Comparison of ENCODE assay signal across 9 cellular contexts in the genomic region with DNA sequence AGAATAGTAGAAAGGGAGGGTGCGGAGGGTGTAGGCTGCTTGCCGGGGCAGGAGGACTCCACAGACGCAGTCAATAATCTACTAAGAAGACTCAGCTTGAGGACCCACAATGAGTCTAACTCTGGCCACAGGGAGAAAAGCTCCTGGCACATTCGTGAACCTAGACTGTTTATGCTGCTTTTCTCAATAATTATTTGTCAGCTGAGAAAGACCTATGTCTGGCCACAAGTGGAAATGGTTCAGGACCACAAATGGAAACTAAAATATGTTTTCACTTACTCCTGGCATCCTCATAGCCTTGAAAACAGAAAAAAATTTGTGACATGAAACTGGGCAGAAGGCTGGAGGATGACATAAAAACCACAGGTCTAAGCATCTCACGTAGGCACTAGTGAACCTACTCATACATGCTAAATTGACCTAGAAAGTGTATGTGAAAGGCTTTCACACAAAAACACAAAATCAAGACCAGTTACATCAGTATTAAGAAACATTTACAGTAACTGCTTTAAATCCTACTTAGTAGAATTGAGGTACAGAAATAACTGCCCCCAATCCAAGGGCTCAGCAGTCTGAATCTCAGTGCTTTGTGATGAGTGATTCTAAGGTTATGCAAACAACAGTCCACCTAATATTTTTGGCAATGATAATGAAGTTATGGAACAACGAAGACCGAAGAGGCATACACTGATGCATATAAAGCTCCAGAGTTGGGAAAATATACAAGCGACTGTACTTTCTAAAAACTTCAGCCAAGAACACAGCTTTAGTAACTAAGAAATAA.
DNase-seq lines count a peak whose midpoint lies in the region; ATAC-seq and TF ChIP-seq lines count a peak whose summit lies in the region.
"Had no signal": no experiment of that assay in that cellular context is flagged by ENCODE, and none has a peak within 500 bp of the region (broad histone marks: within the 10 kb centered on the region; RNA-seq: fewer than 3 reads in every experiment).

No MANE protein-coding gene starts in this region.

- intact Hi-C loops in activated T-helper 2 cell treated with anti-CD3 and anti-CD28 coated beads, Interferon-gamma antibody, Interleukin-2, Interleukin-4, amounts not matched to agents 10 μg/mL and 5 μg/mL and 100 μg/mL, durations not matched to agents 14 hours and 24 hours and 36 hours (cut with micrococcal nuclease) = loop anchor here (1.0 kb wide), 7 partner anchors 19 to 83 kb away; no protein-coding TSS in a partner anchor
- intact Hi-C loops in psoas muscle (cut with DNase I) (loop anchor here in 1 of 2 donors (5.0 kb wide), 1 partner anchor 50 kb away; no protein-coding TSS in a partner anchor), dorsolateral prefrontal cortex (cut with DNase I) (no loop called here)

- H3K27me3 ChIP-seq in psoas muscle (ENCODE audit: insufficient read depth in 3 of 3, low read length in 2 of 3) (no peaks in the 10 kb centered on the region), dorsolateral prefrontal cortex (no peaks in the 10 kb centered on the region)

- H3K27ac Mint-ChIP-seq in activated T-helper 2 cell treated with anti-CD3 and anti-CD28 coated beads, Interferon-gamma antibody, Interleukin-2, Interleukin-4, amounts not matched to agents 10 μg/mL and 5 μg/mL and 100 μg/mL, durations not matched to agents 14 hours and 24 hours and 36 hours = peak overlapping the region; percentile 88

- H3K9me3 ChIP-seq in psoas muscle = no peaks in the 10 kb centered on the region

- whole genome bisulfite sequencing in psoas muscle, 3 donors = 69 to 77% (median 69%) methylated on average over 8 of the region's 8 CpGs

- TF ChIP-seq CTCF in psoas muscle (IDR thresholded peaks at IDR 0.05) = no peak
- no peak for TF ChIP-seq CTCF in dorsolateral prefrontal cortex (IDR thresholded peaks at IDR 0.05 in 54 of 56, conservative IDR thresholded peaks at IDR 0.05 in 2 of 56; ENCODE audit: low read depth in 1 of 56, partially characterized antibody in 56 of 56)

- H3K4me3 ChIP-seq in psoas muscle (no peak overlapping the region), dorsolateral prefrontal cortex (peak overlapping the region in 1 of 59 donors; percentile 13)

- peak overlapping the region; percentile 47 for H3K4me3 Mint-ChIP-seq in activated T-helper 2 cell treated with anti-CD3 and anti-CD28 coated beads, Interferon-gamma antibody, Interleukin-2, Interleukin-4, amounts not matched to agents 10 μg/mL and 5 μg/mL and 100 μg/mL, durations not matched to agents 14 hours and 24 hours and 36 hours (ENCODE audit: low read depth)

- DNase-seq in NCI-H82 (lab: John Stamatoyannopoulos, UW) = peak; percentile 17
- DNase-seq in NCI-H82 treated with DMSO at 0.1 percent for 48 hours (lab: John Stamatoyannopoulos, UW; ENCODE audit: unreplicated experiment) = no peak
- no peak for DNase-seq in activated T-helper 2 cell treated with anti-CD3 and anti-CD28 coated beads, Interferon-gamma antibody, Interleukin-2, Interleukin-4, amounts not matched to agents 10 μg/mL and 5 μg/mL and 100 μg/mL, durations not matched to agents 14 hours and 24 hours and 36 hours (ENCODE audit: low spot score)
- no peak for DNase-seq in psoas muscle
- no peak for DNase-seq in NCI-H1436 treated with DMSO at 0.1 percent for 48 hours (lab: John Stamatoyannopoulos, UW)
- DNase-seq in dorsolateral prefrontal cortex = no peak

- H3K27me3 Mint-ChIP-seq in activated T-helper 2 cell treated with anti-CD3 and anti-CD28 coated beads, Interferon-gamma antibody, Interleukin-2, Interleukin-4, amounts not matched to agents 10 μg/mL and 5 μg/mL and 100 μg/mL, durations not matched to agents 14 hours and 24 hours and 36 hours (ENCODE audit: low read depth) = no peaks in the 10 kb centered on the region

- H3K36me3 ChIP-seq in psoas muscle (ENCODE audit: insufficient read depth in 1 of 2, low read depth in 1 of 2) = no peaks in the 10 kb centered on the region

- H3K4me1 ChIP-seq in psoas muscle = peaks cover 26% of the 10 kb centered on the region

- H3K36me3 Mint-ChIP-seq in activated T-helper 2 cell treated with anti-CD3 and anti-CD28 coated beads, Interferon-gamma antibody, Interleukin-2, Interleukin-4, amounts not matched to agents 10 μg/mL and 5 μg/mL and 100 μg/mL, durations not matched to agents 14 hours and 24 hours and 36 hours (ENCODE audit: low read depth) = peaks cover 35% of the 10 kb centered on the region

- no peaks in the 10 kb centered on the region for H3K9me3 Mint-ChIP-seq in activated T-helper 2 cell treated with anti-CD3 and anti-CD28 coated beads, Interferon-gamma antibody, Interleukin-2, Interleukin-4, amounts not matched to agents 10 μg/mL and 5 μg/mL and 100 μg/mL, durations not matched to agents 14 hours and 24 hours and 36 hours

- peaks cover 61% of the 10 kb centered on the region for H3K4me1 Mint-ChIP-seq in activated T-helper 2 cell treated with anti-CD3 and anti-CD28 coated beads, Interferon-gamma antibody, Interleukin-2, Interleukin-4, amounts not matched to agents 10 μg/mL and 5 μg/mL and 100 μg/mL, durations not matched to agents 14 hours and 24 hours and 36 hours (ENCODE audit: low read depth)

- ATAC-seq in HG02970 (IDR thresholded peaks at IDR 0.05; ENCODE audit: low FRiP score, unreplicated experiment) = peak; percentile 61
- no peak for ATAC-seq in psoas muscle
- ATAC-seq in GM19328 (IDR thresholded peaks at IDR 0.05; ENCODE audit: unreplicated experiment) = no peak

- H3K27ac ChIP-seq in psoas muscle = peak overlapping the region; percentile 14
- peak overlapping the region in 25 of 59 donors; percentile 4 to 64 (median 24) for H3K27ac ChIP-seq in dorsolateral prefrontal cortex
- H3K27ac ChIP-seq: 22Rv1 had no signal
